ENCODE assay signal across 17 cellular contexts in the genomic region with DNA sequence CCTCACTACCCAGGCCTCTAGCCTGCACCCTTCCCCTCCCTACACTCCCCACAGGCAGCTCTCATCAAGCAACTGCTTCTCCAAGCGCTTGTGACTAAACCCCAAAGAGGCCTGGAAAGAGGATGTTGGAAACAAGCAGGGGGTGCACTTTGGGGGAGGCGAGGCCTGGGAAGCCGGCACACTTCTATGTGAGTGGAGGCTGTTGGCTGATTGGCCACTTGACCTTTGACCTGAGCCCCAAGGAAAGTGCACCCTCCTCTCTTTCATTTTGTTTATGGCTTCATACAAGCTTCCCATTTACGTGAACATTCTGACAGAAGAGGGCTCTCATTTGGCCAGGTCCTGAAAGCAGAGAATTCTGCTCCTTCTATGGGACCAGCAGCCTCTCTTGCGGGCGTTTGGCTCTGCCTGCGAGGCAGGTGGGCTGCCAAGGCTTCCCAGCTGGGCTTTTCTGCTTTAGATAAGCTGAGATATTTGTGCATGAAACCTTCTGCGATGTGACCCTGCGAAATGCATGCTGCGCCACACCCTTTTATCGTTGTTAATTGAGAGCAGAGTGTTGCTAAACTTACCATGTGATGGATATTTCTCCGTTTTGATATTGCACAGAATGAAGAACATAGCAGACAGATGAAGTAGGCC.
DNase-seq lines count a peak whose midpoint lies in the region; ATAC-seq and TF ChIP-seq lines count a peak whose summit lies in the region.
"Had no signal": no experiment of that assay in that cellular context is flagged by ENCODE, and none has a peak within 500 bp of the region (broad histone marks: within the 10 kb centered on the region; RNA-seq: fewer than 3 reads in every experiment).

No MANE protein-coding gene starts in this region.

- H3K27me3 ChIP-seq in CD8-positive, alpha-beta T cell (ENCODE audit: insufficient read depth, low read length), result no peaks in the 10 kb centered on the region
- H3K27me3 ChIP-seq: BLaER1 treated with 17β-estradiol and CSF1 and Interleukin-3, amounts not matched to agents 10 nM and 100 nM had no signal

- POLR2A ChIA-PET in CD8-positive, alpha-beta T cell (lab: Charles Lee), result no interaction called here

- H3K9me3 ChIP-seq in CD8-positive, alpha-beta T cell (ENCODE audit: low read length), result no peaks in the 10 kb centered on the region
- H3K9me3 ChIP-seq: BLaER1 treated with 17β-estradiol and CSF1 and Interleukin-3, amounts not matched to agents 10 nM and 100 nM; SK-N-SH had no signal

- no peaks in the 10 kb centered on the region for H3K27me3 Mint-ChIP-seq in neural crest cell (ENCODE audit: low read depth)
- no peaks in the 10 kb centered on the region for H3K27me3 Mint-ChIP-seq in CD8-positive, alpha-beta T cell (ENCODE audit: low read depth)
- H3K27me3 Mint-ChIP-seq: CD8-positive, alpha-beta memory T cell; T-cell had no signal

- H3K27ac Mint-ChIP-seq in neural crest cell (ENCODE audit: unreplicated experiment), result peak overlapping the region; percentile 84
- no peak overlapping the region for H3K27ac Mint-ChIP-seq in CD8-positive, alpha-beta T cell
- H3K27ac Mint-ChIP-seq: T-cell had no signal

- no peak overlapping the region for H3K4me3 Mint-ChIP-seq in neural crest cell
- no peak overlapping the region for H3K4me3 Mint-ChIP-seq in CD8-positive, alpha-beta T cell
- H3K4me3 Mint-ChIP-seq: CD8-positive, alpha-beta memory T cell; T-cell had no signal

- no peak overlapping the region for H3K27ac ChIP-seq in CD8-positive, alpha-beta T cell (ENCODE audit: low read depth, low read length)
- H3K27ac ChIP-seq: BLaER1 treated with 17β-estradiol and CSF1 and Interleukin-3, amounts not matched to agents 10 nM and 100 nM; GM23248 had no signal

- no peak for TF ChIP-seq CTCF in neural crest cell (conservative IDR thresholded peaks at IDR 0.05)
- no peak for TF ChIP-seq CTCF in CD8-positive, alpha-beta T cell (IDR thresholded peaks at IDR 0.05)

- H3K36me3 Mint-ChIP-seq in neural crest cell (ENCODE audit: low read depth), result no peaks in the 10 kb centered on the region
- no peaks in the 10 kb centered on the region for H3K36me3 Mint-ChIP-seq in CD8-positive, alpha-beta T cell
- H3K36me3 Mint-ChIP-seq: CD8-positive, alpha-beta memory T cell; T-cell had no signal

- CTCF ChIA-PET in CD8-positive, alpha-beta T cell (lab: Charles Lee), result interaction anchor here (0.8 kb wide), 1 partner anchor 33 kb away, joined by 3 read pairs; no protein-coding TSS in a partner anchor

- no peaks in the 10 kb centered on the region for H3K36me3 ChIP-seq in CD8-positive, alpha-beta T cell (ENCODE audit: insufficient read depth, low read length)
- H3K36me3 ChIP-seq: BLaER1 treated with 17β-estradiol and CSF1 and Interleukin-3, amounts not matched to agents 10 nM and 100 nM had no signal

- H3K9me3 Mint-ChIP-seq in neural crest cell, result no peaks in the 10 kb centered on the region
- no peaks in the 10 kb centered on the region for H3K9me3 Mint-ChIP-seq in CD8-positive, alpha-beta T cell
- H3K9me3 Mint-ChIP-seq: CD8-positive, alpha-beta memory T cell; T-cell had no signal

- intact Hi-C loops in CD8-positive, alpha-beta T cell (cut with DNase I, micrococcal nuclease), result no loop called here

- H3K4me3 ChIP-seq in CD8-positive, alpha-beta T cell (ENCODE audit: low read depth, low read length), result no peak overlapping the region
- H3K4me3 ChIP-seq: BLaER1 treated with 17β-estradiol and CSF1 and Interleukin-3, amounts not matched to agents 10 nM and 100 nM; GM23248 had no signal

- H3K4me1 Mint-ChIP-seq in neural crest cell, result peaks cover 28% of the 10 kb centered on the region
- peaks cover 3% of the 10 kb centered on the region for H3K4me1 Mint-ChIP-seq in CD8-positive, alpha-beta T cell (ENCODE audit: low read depth)
- H3K4me1 Mint-ChIP-seq: CD8-positive, alpha-beta memory T cell; T-cell had no signal

- no peak for ATAC-seq in CD8-positive, alpha-beta T cell
- ATAC-seq: T-cell had no signal

- no peaks in the 10 kb centered on the region for H3K4me1 ChIP-seq in CD8-positive, alpha-beta T cell (ENCODE audit: insufficient read depth, low read length)
- H3K4me1 ChIP-seq: BLaER1 treated with 17β-estradiol and CSF1 and Interleukin-3, amounts not matched to agents 10 nM and 100 nM had no signal

- DNase-seq in COLO668 (lab: John Stamatoyannopoulos, UW; ENCODE audit: unreplicated experiment), result peak; percentile 18
- peak; percentile 49 for DNase-seq in MV-4-11 (lab: John Stamatoyannopoulos, UW)
- DNase-seq in cerebellum (ENCODE audit: low spot score), result peak; percentile 59
- no peak for DNase-seq in neural crest cell (ENCODE audit: low read depth, low spot score)
- no peak for DNase-seq in CD8-positive, alpha-beta T cell
- DNase-seq in HCEC 1CT, result no peak
- no peak for DNase-seq in NCI-H446 treated with DMSO at 0.1 percent for 48 hours (lab: John Stamatoyannopoulos, UW)
- no peak for DNase-seq in NCI-H1105 treated with DMSO at 0.1 percent for 48 hours (lab: John Stamatoyannopoulos, UW)
- DNase-seq: CD8-positive, alpha-beta memory T cell; DMS79 treated with DMSO at 0.1 percent for 48 hours; GM23248; NCI-H1930; NCI-H446; SHP77 treated with DMSO at 0.1 percent for 48 hours; SK-N-SH; T-cell had no signal

Comparison
In these comparisons a context has a peak if more than half of its experiments do, and no peak if none do; other contexts are left out.
1. DNase-seq: peak in COLO668 (single experiment), MV-4-11 (single experiment) and cerebellum (single experiment); none in neural crest cell (single experiment), CD8-positive, alpha-beta T cell (0 of 7), HCEC 1CT (single experiment), NCI-H446 treated with DMSO at 0.1 percent for 48 hours (single experiment) and NCI-H1105 treated with DMSO at 0.1 percent for 48 hours (single experiment).